Comparison of ENCODE assay signal across 21 cellular contexts in the genomic region with DNA sequence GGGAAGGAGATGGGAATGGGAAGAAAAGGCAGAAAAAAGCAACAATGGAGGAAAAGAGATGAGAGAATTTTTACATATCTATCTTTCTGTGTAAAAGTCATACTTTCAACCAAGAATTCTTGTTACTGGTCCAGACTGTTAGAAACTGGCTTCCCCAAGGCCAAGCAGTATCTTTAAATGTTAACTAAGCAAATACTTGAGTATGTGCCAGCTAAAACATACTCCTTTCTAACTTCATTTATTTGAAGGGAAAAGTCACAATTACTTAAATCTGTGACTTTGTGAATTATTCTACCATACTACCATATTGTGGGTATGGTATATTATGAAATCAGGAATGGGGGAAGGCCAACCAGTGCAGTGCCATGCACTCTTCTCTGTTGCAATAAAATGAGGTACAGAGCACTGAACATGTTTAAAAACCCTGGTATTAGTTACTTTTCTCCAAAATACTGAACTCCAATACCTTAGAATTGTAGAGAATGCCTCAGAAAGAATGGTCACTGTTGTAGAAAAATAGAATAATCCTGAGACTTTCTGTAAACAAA.
"Had no signal": no experiment of that assay in that cellular context is flagged by ENCODE, and none has a peak within 500 bp of the region (broad histone marks: within the 10 kb centered on the region; RNA-seq: fewer than 3 reads in every experiment).

No MANE protein-coding gene starts in this region.

- H3K4me3 Mint-ChIP-seq: activated CD4-positive, alpha-beta memory T cell treated with anti-CD3 and anti-CD28 coated beads for 36 hours; activated CD4-positive, alpha-beta T cell treated with anti-CD3 and anti-CD28 coated beads for 36 hours; activated CD8-positive, alpha-beta memory T cell treated with anti-CD3 and anti-CD28 coated beads, Interleukin-2, amount 10 ng/mL, durations not matched to agents 7 days and 5 days; activated naive CD4-positive, alpha-beta T cell treated with anti-CD3 and anti-CD28 coated beads for 36 hours; activated naive CD8-positive, alpha-beta T cell treated with anti-CD3 and anti-CD28 coated beads, Interleukin-2, amount 50 U/mL, for 24 hours had no signal

- H3K9me3 ChIP-seq: esophagus squamous epithelium, gastrocnemius medialis, heart left ventricle, tibial artery, uterus had no signal

- H3K9me3 Mint-ChIP-seq: activated CD4-positive, alpha-beta memory T cell treated with anti-CD3 and anti-CD28 coated beads for 36 hours; activated naive CD4-positive, alpha-beta T cell treated with anti-CD3 and anti-CD28 coated beads for 36 hours; activated naive CD8-positive, alpha-beta T cell treated with anti-CD3 and anti-CD28 coated beads, Interleukin-2, amount 50 U/mL, for 24 hours; activated T-helper 2 cell treated with anti-CD3 and anti-CD28 coated beads, Interferon-gamma antibody, Interleukin-2, Interleukin-4, amounts not matched to agents 10 μg/mL and 5 μg/mL and 100 μg/mL, durations not matched to agents 14 hours and 24 hours and 36 hours had no signal

- H3K4me3 ChIP-seq: esophagus squamous epithelium, gastrocnemius medialis, heart left ventricle, lung, tibial artery, uterus had no signal

- H3K27me3 Mint-ChIP-seq: activated CD4-positive, alpha-beta memory T cell treated with anti-CD3 and anti-CD28 coated beads for 36 hours; activated CD4-positive, alpha-beta T cell treated with anti-CD3 and anti-CD28 coated beads for 36 hours; activated CD8-positive, alpha-beta memory T cell treated with anti-CD3 and anti-CD28 coated beads, Interleukin-2, amount 10 ng/mL, durations not matched to agents 7 days and 5 days; activated naive CD8-positive, alpha-beta T cell treated with anti-CD3 and anti-CD28 coated beads, Interleukin-2, amount 50 U/mL, for 24 hours had no signal

- ATAC-seq: activated CD4-positive, alpha-beta T cell treated with anti-CD3 and anti-CD28 coated beads for 36 hours; activated CD8-positive, alpha-beta memory T cell treated with anti-CD3 and anti-CD28 coated beads, Interleukin-2, amount 10 ng/mL, durations not matched to agents 7 days and 5 days; activated naive CD8-positive, alpha-beta T cell treated with anti-CD3 and anti-CD28 coated beads, Interleukin-2, amount 50 U/mL, for 24 hours; gastrocnemius medialis; heart left ventricle; left cardiac atrium had no signal

- H3K36me3 ChIP-seq: uterus had no signal

- H3K27ac ChIP-seq: esophagus squamous epithelium, gastrocnemius medialis, heart left ventricle, tibial artery, uterus had no signal

- H3K4me1 Mint-ChIP-seq: activated CD4-positive, alpha-beta T cell treated with anti-CD3 and anti-CD28 coated beads for 36 hours; activated naive CD8-positive, alpha-beta T cell treated with anti-CD3 and anti-CD28 coated beads, Interleukin-2, amount 50 U/mL, for 24 hours had no signal

- H3K27me3 ChIP-seq: esophagus squamous epithelium, gastrocnemius medialis, heart left ventricle, tibial artery, uterus had no signal

- H3K27ac Mint-ChIP-seq: activated CD4-positive, alpha-beta memory T cell treated with anti-CD3 and anti-CD28 coated beads for 36 hours; activated CD4-positive, alpha-beta T cell treated with anti-CD3 and anti-CD28 coated beads for 36 hours; activated CD8-positive, alpha-beta memory T cell treated with anti-CD3 and anti-CD28 coated beads, Interleukin-2, amount 10 ng/mL, durations not matched to agents 7 days and 5 days; activated naive CD4-positive, alpha-beta T cell treated with anti-CD3 and anti-CD28 coated beads for 36 hours; activated naive CD8-positive, alpha-beta T cell treated with anti-CD3 and anti-CD28 coated beads, Interleukin-2, amount 50 U/mL, for 24 hours; activated T-helper 2 cell treated with anti-CD3 and anti-CD28 coated beads, Interferon-gamma antibody, Interleukin-2, Interleukin-4, amounts not matched to agents 10 μg/mL and 5 μg/mL and 100 μg/mL, durations not matched to agents 14 hours and 24 hours and 36 hours had no signal

- H3K4me1 ChIP-seq: gastrocnemius medialis, heart left ventricle, uterus had no signal

- DNase-seq: activated CD4-positive, alpha-beta memory T cell treated with anti-CD3 and anti-CD28 coated beads for 36 hours; activated CD4-positive, alpha-beta T cell treated with anti-CD3 and anti-CD28 coated beads for 36 hours; activated CD8-positive, alpha-beta memory T cell treated with anti-CD3 and anti-CD28 coated beads, Interleukin-2, amount 10 ng/mL, durations not matched to agents 7 days and 5 days; activated naive CD4-positive, alpha-beta T cell treated with anti-CD3 and anti-CD28 coated beads for 36 hours; activated naive CD8-positive, alpha-beta T cell treated with anti-CD3 and anti-CD28 coated beads, Interleukin-2, amount 50 U/mL, for 24 hours; activated T-cell treated with anti-CD3 and anti-CD28 coated beads, Interleukin-2, amount 50 U/mL, for 1 hour; central memory CD4-positive, alpha-beta T cell; cortex of kidney; effector CD8-positive, alpha-beta T cell; esophagus squamous epithelium; gastrocnemius medialis; heart left ventricle; left cardiac atrium; stimulated activated CD4-positive, alpha-beta T cell treated with anti-CD3 and anti-CD28 coated beads, Interleukin-15, amount 100 ng/mL, for 24 hours; stimulated activated CD4-positive, alpha-beta T cell treated with anti-CD3 and anti-CD28 coated beads, Interleukin-4, amount 100 ng/mL, for 24 hours; stimulated activated naive CD4-positive, alpha-beta T cell; tibial artery; uterus; WERI-Rb-1 had no signal
